Comparison of ENCODE assay signal across 1 cellular context in genomic region chrX:45267007-45267406, GRCh38.
A peak's percentile ranks its signal among the peaks of the same experiment; 100 is the strongest.
TF ChIP-seq lines count a peak whose summit lies in the region.

No MANE protein-coding gene starts in this region.

TF ChIP-seq in HepG2, 621 proteins besides CTCF, POLR2A, EP300 and RAD21 (continued from another document):
- TF ChIP-seq ARID3A (IDR thresholded peaks at IDR 0.05; ENCODE audit: low read depth, low read length) (no peak), CREB1 (IDR thresholded peaks at IDR 0.05) (peak; percentile 44; the same call in 1 of the 2 replicates), CREB1 (CRISPR knock-in tag; IDR thresholded peaks at IDR 0.05) (no peak)
